37 cellular contexts compared by ENCODE assay signal in genomic region chr22:38085501-38085900, GRCh38. TPM values are rescaled to one million over a fixed set of nuclear protein-coding genes. Genes with fewer than 3 reads are reported as not detected.
"Had no signal": no experiment of that assay in that cellular context is flagged by ENCODE, and none has a peak within 500 bp of the region (broad histone marks: within the 10 kb centered on the region; RNA-seq: fewer than 3 reads in every experiment).

No MANE protein-coding gene starts in this region.

- H3K4me1 Mint-ChIP-seq: activated CD4-positive, alpha-beta T cell treated with anti-CD3 and anti-CD28 coated beads, Interleukin-2, amount 10 ng/mL, durations not matched to agents 24 days and 14 days; activated naive CD4-positive, alpha-beta T cell treated with anti-CD3 and anti-CD28 coated beads, Interleukin-2, amount 10 ng/mL, durations not matched to agents 7 days and 5 days; activated naive CD4-positive, alpha-beta T cell treated with anti-CD3 and anti-CD28 coated beads, Interleukin-2, amount 50 U/mL, for 24 hours; activated naive CD8-positive, alpha-beta T cell treated with anti-CD3 and anti-CD28 coated beads, Interleukin-2, amount 10 ng/mL, durations not matched to agents 7 days and 5 days; activated naive CD8-positive, alpha-beta T cell treated with anti-CD3 and anti-CD28 coated beads, Interleukin-2, amount 50 U/mL, for 24 hours; activated T-helper 17 cell treated with anti-CD3 and anti-CD28 coated beads, Interleukin-2, amount 50 U/mL, for 72 hours; brain; central memory CD8-positive, alpha-beta T cell had no signal

- DNase-seq: activated B cell treated with CpG ODN at 0.5 μM for 24 hours; activated CD4-positive, alpha-beta memory T cell treated with anti-CD3 and anti-CD28 coated beads for 36 hours; activated CD4-positive, alpha-beta T cell treated with anti-CD3 and anti-CD28 coated beads for 4 hours; activated CD4-positive, alpha-beta T cell treated with anti-CD3 and anti-CD28 coated beads, Interleukin-2, amount 10 ng/mL, durations not matched to agents 24 days and 14 days; activated CD4-positive, alpha-beta T cell treated with anti-CD3 and anti-CD28 coated beads, Interleukin-2, amount 50 U/mL, for 1 hour; activated CD4-positive, alpha-beta T cell treated with anti-CD3 and anti-CD28 coated beads, Interleukin-2, amount 50 U/mL, for 4 hours; activated CD4-positive, CD25-positive, alpha-beta regulatory T cell treated with anti-CD3 and anti-CD28 coated beads, Interleukin-2, amount 50 U/mL, for 72 hours; activated CD8-positive, alpha-beta memory T cell treated with anti-CD3 and anti-CD28 coated beads, Interleukin-2, amount 50 U/mL, for 4 hours; activated CD8-positive, alpha-beta T cell treated with anti-CD3 and anti-CD28 coated beads for 36 hours; activated effector memory CD4-positive, alpha-beta T cell treated with Interleukin-2 at 50 U/mL for 16 hours; activated gamma-delta T cell; activated naive CD4-positive, alpha-beta T cell treated with anti-CD3 and anti-CD28 coated beads, Interleukin-2, amount 10 ng/mL, durations not matched to agents 7 days and 5 days; activated naive CD4-positive, alpha-beta T cell treated with Interleukin-2 at 50 U/mL for 16 hours; activated naive CD8-positive, alpha-beta T cell treated with anti-CD3 and anti-CD28 coated beads, Interleukin-2, amount 10 ng/mL, durations not matched to agents 7 days and 5 days; activated naive CD8-positive, alpha-beta T cell treated with anti-CD3 and anti-CD28 coated beads, Interleukin-2, amount 50 U/mL, for 24 hours; activated T-cell treated with anti-CD3 and anti-CD28 coated beads for 4 hours; activated T-cell treated with anti-CD3 and anti-CD28 coated beads, Interleukin-2, amount 50 U/mL, for 1 hour; activated T-cell treated with anti-CD3 and anti-CD28 coated beads, Interleukin-2, amount 50 U/mL, for 4 hours; activated T-cell treated with anti-CD3 and anti-CD28 coated beads, Interleukin-2, amount 50 U/mL, for 72 hours; amygdala; anterior cingulate cortex; caudate nucleus; cerebellar nuclear complex; T-cell; T-helper 17 cell; T-helper 9 cell had no signal

- H3K4me3 ChIP-seq: ascending aorta, cardiac muscle cell had no signal

- H3K27me3 ChIP-seq: ascending aorta had no signal

- H3K27ac ChIP-seq: ascending aorta, cardiac muscle cell, VCaP had no signal

- H3K9me3 ChIP-seq: ascending aorta had no signal

- H3K9me3 Mint-ChIP-seq: activated B cell treated with CpG ODN at 0.5 μM for 24 hours; activated CD4-positive, alpha-beta memory T cell treated with anti-CD3 and anti-CD28 coated beads for 36 hours; activated CD4-positive, alpha-beta T cell treated with anti-CD3 and anti-CD28 coated beads, Interleukin-2, amount 10 ng/mL, durations not matched to agents 24 days and 14 days; activated CD8-positive, alpha-beta T cell treated with anti-CD3 and anti-CD28 coated beads for 36 hours; activated naive CD4-positive, alpha-beta T cell treated with anti-CD3 and anti-CD28 coated beads, Interleukin-2, amount 10 ng/mL, durations not matched to agents 7 days and 5 days; activated naive CD4-positive, alpha-beta T cell treated with anti-CD3 and anti-CD28 coated beads, Interleukin-2, amount 50 U/mL, for 24 hours; activated naive CD8-positive, alpha-beta T cell treated with anti-CD3 and anti-CD28 coated beads, Interleukin-2, amount 10 ng/mL, durations not matched to agents 7 days and 5 days; activated naive CD8-positive, alpha-beta T cell treated with anti-CD3 and anti-CD28 coated beads, Interleukin-2, amount 50 U/mL, for 24 hours; activated T-cell treated with anti-CD3 and anti-CD28 coated beads, Interleukin-2, amount 50 U/mL, for 4 hours; activated T-cell treated with anti-CD3 and anti-CD28 coated beads, Interleukin-2, amount 50 U/mL, for 72 hours; activated T-helper 1 cell treated with anti-CD3 and anti-CD28 coated beads, Interleukin-12 subunit alpha, Interleukin-12 subunit beta, Interleukin-2, Interleukin-4 antibody, amounts not matched to agents 30 ng/mL and 10 ng/mL and 1 ng/mL, durations not matched to agents 14 hours and 24 hours and 36 hours; activated T-helper 17 cell treated with anti-CD3 and anti-CD28 coated beads, Interleukin-2, amount 50 U/mL, for 72 hours; brain; central memory CD8-positive, alpha-beta T cell; T-cell; T-helper 2 cell treated with Interferon-gamma antibody and Interleukin-4, amounts not matched to agents 5 μg/mL and 100 μg/mL, for 36 hours had no signal

- H3K36me3 ChIP-seq: ascending aorta, cardiac muscle cell had no signal

- ATAC-seq: activated CD8-positive, alpha-beta T cell treated with anti-CD3 and anti-CD28 coated beads for 36 hours; activated naive CD8-positive, alpha-beta T cell treated with anti-CD3 and anti-CD28 coated beads, Interleukin-2, amount 50 U/mL, for 24 hours; activated T-cell treated with anti-CD3 and anti-CD28 coated beads, Interleukin-2, amount 50 U/mL, for 4 hours; activated T-cell treated with anti-CD3 and anti-CD28 coated beads, Interleukin-2, amount 50 U/mL, for 72 hours; activated T-helper 17 cell treated with anti-CD3 and anti-CD28 coated beads, Interleukin-2, amount 50 U/mL, for 72 hours; T-cell; T-helper 17 cell had no signal

- H3K27ac Mint-ChIP-seq: activated B cell treated with CpG ODN at 0.5 μM for 24 hours; activated CD4-positive, alpha-beta memory T cell treated with anti-CD3 and anti-CD28 coated beads for 36 hours; activated CD4-positive, alpha-beta T cell treated with anti-CD3 and anti-CD28 coated beads, Interleukin-2, amount 10 ng/mL, durations not matched to agents 24 days and 14 days; activated CD8-positive, alpha-beta T cell treated with anti-CD3 and anti-CD28 coated beads for 36 hours; activated naive CD4-positive, alpha-beta T cell treated with anti-CD3 and anti-CD28 coated beads, Interleukin-2, amount 10 ng/mL, durations not matched to agents 7 days and 5 days; activated naive CD4-positive, alpha-beta T cell treated with anti-CD3 and anti-CD28 coated beads, Interleukin-2, amount 50 U/mL, for 24 hours; activated naive CD8-positive, alpha-beta T cell; activated naive CD8-positive, alpha-beta T cell treated with anti-CD3 and anti-CD28 coated beads, Interleukin-2, amount 10 ng/mL, durations not matched to agents 7 days and 5 days; activated naive CD8-positive, alpha-beta T cell treated with anti-CD3 and anti-CD28 coated beads, Interleukin-2, amount 50 U/mL, for 24 hours; activated T-cell treated with anti-CD3 and anti-CD28 coated beads, Interleukin-2, amount 50 U/mL, for 72 hours; activated T-helper 1 cell treated with anti-CD3 and anti-CD28 coated beads, Interleukin-12 subunit alpha, Interleukin-12 subunit beta, Interleukin-2, Interleukin-4 antibody, amounts not matched to agents 30 ng/mL and 10 ng/mL and 1 ng/mL, durations not matched to agents 14 hours and 24 hours and 36 hours; activated T-helper 17 cell treated with anti-CD3 and anti-CD28 coated beads, Interleukin-2, amount 50 U/mL, for 72 hours; T-cell; T-helper 17 cell; T-helper 2 cell treated with Interferon-gamma antibody and Interleukin-4, amounts not matched to agents 5 μg/mL and 100 μg/mL, for 36 hours had no signal

- H3K36me3 Mint-ChIP-seq: activated CD4-positive, alpha-beta memory T cell treated with anti-CD3 and anti-CD28 coated beads for 36 hours; activated naive CD4-positive, alpha-beta T cell treated with anti-CD3 and anti-CD28 coated beads, Interleukin-2, amount 10 ng/mL, durations not matched to agents 7 days and 5 days; activated naive CD4-positive, alpha-beta T cell treated with anti-CD3 and anti-CD28 coated beads, Interleukin-2, amount 50 U/mL, for 24 hours; activated naive CD8-positive, alpha-beta T cell; activated naive CD8-positive, alpha-beta T cell treated with anti-CD3 and anti-CD28 coated beads, Interleukin-2, amount 10 ng/mL, durations not matched to agents 7 days and 5 days had no signal

- H3K4me3 Mint-ChIP-seq: activated B cell treated with CpG ODN at 0.5 μM for 24 hours; activated CD4-positive, alpha-beta memory T cell treated with anti-CD3 and anti-CD28 coated beads for 36 hours; activated CD4-positive, alpha-beta T cell treated with anti-CD3 and anti-CD28 coated beads, Interleukin-2, amount 10 ng/mL, durations not matched to agents 24 days and 14 days; activated CD8-positive, alpha-beta T cell treated with anti-CD3 and anti-CD28 coated beads for 36 hours; activated naive CD4-positive, alpha-beta T cell treated with anti-CD3 and anti-CD28 coated beads, Interleukin-2, amount 10 ng/mL, durations not matched to agents 7 days and 5 days; activated naive CD4-positive, alpha-beta T cell treated with anti-CD3 and anti-CD28 coated beads, Interleukin-2, amount 50 U/mL, for 24 hours; activated naive CD8-positive, alpha-beta T cell; activated naive CD8-positive, alpha-beta T cell treated with anti-CD3 and anti-CD28 coated beads, Interleukin-2, amount 10 ng/mL, durations not matched to agents 7 days and 5 days; activated naive CD8-positive, alpha-beta T cell treated with anti-CD3 and anti-CD28 coated beads, Interleukin-2, amount 50 U/mL, for 24 hours; activated T-cell treated with anti-CD3 and anti-CD28 coated beads, Interleukin-2, amount 50 U/mL, for 4 hours; activated T-cell treated with anti-CD3 and anti-CD28 coated beads, Interleukin-2, amount 50 U/mL, for 72 hours; activated T-helper 1 cell treated with anti-CD3 and anti-CD28 coated beads, Interleukin-12 subunit alpha, Interleukin-12 subunit beta, Interleukin-2, Interleukin-4 antibody, amounts not matched to agents 30 ng/mL and 10 ng/mL and 1 ng/mL, durations not matched to agents 14 hours and 24 hours and 36 hours; activated T-helper 17 cell treated with anti-CD3 and anti-CD28 coated beads, Interleukin-2, amount 50 U/mL, for 72 hours; brain; central memory CD8-positive, alpha-beta T cell; T-cell; T-helper 17 cell; T-helper 2 cell treated with Interferon-gamma antibody and Interleukin-4, amounts not matched to agents 5 μg/mL and 100 μg/mL, for 36 hours had no signal

RNA-seq across cellular contexts. Expression of gene SLC16A8, which starts 1.5 kb away (rescaled TPM):
- total RNA-seq: activated B cell treated with CpG ODN at 0.5 μM for 24 hours; activated CD4-positive, alpha-beta T cell treated with anti-CD3 and anti-CD28 coated beads, Interleukin-2, amount 10 ng/mL, durations not matched to agents 24 days and 14 days; activated CD8-positive, alpha-beta T cell treated with anti-CD3 and anti-CD28 coated beads for 36 hours; activated naive CD8-positive, alpha-beta T cell treated with anti-CD3 and anti-CD28 coated beads, Interleukin-2, amount 10 ng/mL, durations not matched to agents 7 days and 5 days; activated T-cell treated with anti-CD3 and anti-CD28 coated beads, Interleukin-2, amount 50 U/mL, for 4 hours; activated T-cell treated with anti-CD3 and anti-CD28 coated beads, Interleukin-2, amount 50 U/mL, for 72 hours; activated T-helper 17 cell treated with anti-CD3 and anti-CD28 coated beads, Interleukin-2, amount 50 U/mL, for 72 hours; ascending aorta; T-helper 1 cell treated with Interleukin-12 subunit alpha and Interleukin-12 subunit beta and Interleukin-4 antibody, amounts not matched to agents 30 ng/mL and 1 ng/mL, for 36 hours; T-helper 17 cell had no signal

RNA-seq across cellular contexts. Expression of gene BAIAP2L2, which starts 25.0 kb away (rescaled TPM):
- total RNA-seq: ascending aorta had no signal
